1 cellular context compared by ENCODE assay signal in the genomic region with DNA sequence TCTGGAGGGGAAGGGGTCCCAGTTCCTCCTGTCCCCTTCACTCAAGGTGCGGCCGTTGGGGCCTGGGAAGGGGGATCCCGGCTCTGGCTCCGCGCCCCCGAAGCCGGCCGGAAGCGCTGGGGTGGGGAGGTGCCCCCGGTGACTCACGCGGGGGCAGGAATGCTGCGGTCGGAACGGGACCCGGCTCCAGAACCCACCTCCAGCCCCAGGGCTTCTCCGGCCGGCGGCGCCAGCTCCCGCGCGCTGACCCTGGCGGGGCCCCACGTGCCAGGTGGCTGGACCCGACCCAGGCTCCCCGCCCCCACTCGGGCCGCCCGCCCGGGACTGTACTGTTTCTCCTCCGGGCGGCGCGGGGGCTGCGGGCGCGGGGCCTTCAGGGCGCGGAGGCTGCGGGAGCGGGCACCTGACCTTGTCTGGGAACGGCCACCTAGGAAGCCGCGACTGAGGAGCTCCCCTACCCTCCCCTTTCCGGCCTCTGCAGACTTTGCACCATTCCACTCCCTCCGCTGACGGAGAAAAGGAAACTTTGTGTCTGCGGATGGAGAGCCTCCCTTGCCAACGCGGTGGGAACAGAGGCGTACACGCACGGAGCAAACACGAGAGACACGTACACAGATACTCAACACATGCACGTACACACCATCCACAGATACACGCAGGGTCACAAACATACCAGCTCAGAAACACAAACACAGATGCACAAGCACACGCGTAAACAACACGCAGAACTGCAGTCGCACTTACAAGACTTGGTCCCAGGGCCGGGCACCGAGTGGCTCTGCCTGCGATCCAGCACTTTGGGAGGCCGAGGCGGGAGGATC.
TF ChIP-seq lines count a peak whose summit lies in the region.

No MANE protein-coding gene starts in this region.

TF ChIP-seq in HepG2, 621 proteins besides CTCF, POLR2A, EP300 and RAD21 (continued from another document and continues in another):
- TF ChIP-seq, protein P1, sequence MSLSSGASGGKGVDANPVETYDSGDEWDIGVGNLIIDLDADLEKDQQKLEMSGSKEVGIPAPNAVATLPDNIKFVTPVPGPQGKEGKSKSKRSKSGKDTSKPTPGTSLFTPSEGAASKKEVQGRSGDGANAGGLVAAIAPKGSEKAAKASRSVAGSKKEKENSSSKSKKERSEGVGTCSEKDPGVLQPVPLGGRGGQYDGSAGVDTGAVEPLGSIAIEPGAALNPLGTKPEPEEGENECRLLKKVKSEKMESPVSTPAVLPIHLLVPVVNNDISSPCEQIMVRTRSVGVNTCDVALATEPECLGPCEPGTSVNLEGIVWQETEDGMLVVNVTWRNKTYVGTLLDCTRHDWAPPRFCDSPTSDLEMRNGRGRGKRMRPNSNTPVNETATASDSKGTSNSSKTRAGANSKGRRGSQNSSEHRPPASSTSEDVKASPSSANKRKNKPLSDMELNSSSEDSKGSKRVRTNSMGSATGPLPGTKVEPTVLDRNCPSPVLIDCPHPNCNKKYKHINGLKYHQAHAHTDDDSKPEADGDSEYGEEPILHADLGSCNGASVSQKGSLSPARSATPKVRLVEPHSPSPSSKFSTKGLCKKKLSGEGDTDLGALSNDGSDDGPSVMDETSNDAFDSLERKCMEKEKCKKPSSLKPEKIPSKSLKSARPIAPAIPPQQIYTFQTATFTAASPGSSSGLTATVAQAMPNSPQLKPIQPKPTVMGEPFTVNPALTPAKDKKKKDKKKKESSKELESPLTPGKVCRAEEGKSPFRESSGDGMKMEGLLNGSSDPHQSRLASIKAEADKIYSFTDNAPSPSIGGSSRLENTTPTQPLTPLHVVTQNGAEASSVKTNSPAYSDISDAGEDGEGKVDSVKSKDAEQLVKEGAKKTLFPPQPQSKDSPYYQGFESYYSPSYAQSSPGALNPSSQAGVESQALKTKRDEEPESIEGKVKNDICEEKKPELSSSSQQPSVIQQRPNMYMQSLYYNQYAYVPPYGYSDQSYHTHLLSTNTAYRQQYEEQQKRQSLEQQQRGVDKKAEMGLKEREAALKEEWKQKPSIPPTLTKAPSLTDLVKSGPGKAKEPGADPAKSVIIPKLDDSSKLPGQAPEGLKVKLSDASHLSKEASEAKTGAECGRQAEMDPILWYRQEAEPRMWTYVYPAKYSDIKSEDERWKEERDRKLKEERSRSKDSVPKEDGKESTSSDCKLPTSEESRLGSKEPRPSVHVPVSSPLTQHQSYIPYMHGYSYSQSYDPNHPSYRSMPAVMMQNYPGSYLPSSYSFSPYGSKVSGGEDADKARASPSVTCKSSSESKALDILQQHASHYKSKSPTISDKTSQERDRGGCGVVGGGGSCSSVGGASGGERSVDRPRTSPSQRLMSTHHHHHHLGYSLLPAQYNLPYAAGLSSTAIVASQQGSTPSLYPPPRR (CRISPR knock-in tag; IDR thresholded peaks at IDR 0.05; ENCODE audit: borderline replicate concordance) = peak; percentile 42; the same call in 1 of the 2 replicates
- TF ChIP-seq TEAD2 (CRISPR knock-in tag; IDR thresholded peaks at IDR 0.05) (no peak), POLR2G (IDR thresholded peaks at IDR 0.05; ENCODE audit: low read depth, low read length) (peak; percentile 87), ZNF7 (CRISPR knock-in tag; IDR thresholded peaks at IDR 0.05) (no peak), ZNF160 (CRISPR knock-in tag; IDR thresholded peaks at IDR 0.05) (no peak; the same call in 1 of the 2 replicates), HNF4A (CRISPR knock-in tag; IDR thresholded peaks at IDR 0.05) (peak; percentile 83), ZNF614 (CRISPR knock-in tag; IDR thresholded peaks at IDR 0.05; ENCODE audit: borderline replicate concordance) (no peak), GMEB2 (CRISPR knock-in tag; IDR thresholded peaks at IDR 0.05; ENCODE audit: low read depth) (no peak), ELF4 (CRISPR knock-in tag; IDR thresholded peaks at IDR 0.05; ENCODE audit: borderline replicate concordance) (no peak), MED8 (CRISPR knock-in tag; IDR thresholded peaks at IDR 0.05; ENCODE audit: insufficient replicate concordance) (no peak), ZNF570 (CRISPR knock-in tag; IDR thresholded peaks at IDR 0.05; ENCODE audit: borderline replicate concordance) (no peak), TCF7 (IDR thresholded peaks at IDR 0.05; ENCODE audit: low read depth) (no peak), MXD4 (CRISPR knock-in tag; IDR thresholded peaks at IDR 0.05) (peak; percentile 24; the same call in 1 of the 2 replicates), ZNF644 (CRISPR knock-in tag; IDR thresholded peaks at IDR 0.05; ENCODE audit: low read depth) (no peak), ZNF484 (CRISPR knock-in tag; IDR thresholded peaks at IDR 0.05; ENCODE audit: borderline replicate concordance, low read depth) (no peak), CEBPB (IDR thresholded peaks at IDR 0.05; ENCODE audit: borderline replicate concordance, low read depth, low read length) (no peak), KAT8 (CRISPR knock-in tag; IDR thresholded peaks at IDR 0.05) (no peak; the same call in 1 of the 2 replicates), TOE1 (CRISPR knock-in tag; IDR thresholded peaks at IDR 0.05) (0 out of 2 replicates have a peak, but pooled peaks have one; percentile 32), ZBTB1 (CRISPR knock-in tag; IDR thresholded peaks at IDR 0.05; ENCODE audit: borderline replicate concordance) (no peak), KDM5A (IDR thresholded peaks at IDR 0.05; ENCODE audit: borderline replicate concordance, low read length) (no peak), ZBTB34 (CRISPR knock-in tag; IDR thresholded peaks at IDR 0.05) (0 out of 2 replicates have a peak, but pooled peaks have one; percentile 75), IKZF1 (IDR thresholded peaks at IDR 0.05) (no peak), ZNF496 (CRISPR knock-in tag; IDR thresholded peaks at IDR 0.05; ENCODE audit: insufficient replicate concordance) (no peak), ZNF572 (CRISPR knock-in tag; IDR thresholded peaks at IDR 0.05) (no peak), ZNF792 (CRISPR knock-in tag; IDR thresholded peaks at IDR 0.05) (peak; percentile 16; the same call in 1 of the 2 replicates), ZNF362 (CRISPR knock-in tag; IDR thresholded peaks at IDR 0.05; ENCODE audit: borderline replicate concordance) (no peak), YEATS4 (CRISPR knock-in tag; IDR thresholded peaks at IDR 0.05; ENCODE audit: borderline replicate concordance) (peak; percentile 88), SRF (IDR thresholded peaks at IDR 0.05; ENCODE audit: low read depth, low read length) (no peak), HDAC6 (IDR thresholded peaks at IDR 0.05; ENCODE audit: low read depth, low read length) (no peak), SMAD3 (CRISPR knock-in tag; IDR thresholded peaks at IDR 0.05) (0 out of 2 replicates have a peak, but pooled peaks have one; percentile 24)
- TF ChIP-seq, protein P2, sequence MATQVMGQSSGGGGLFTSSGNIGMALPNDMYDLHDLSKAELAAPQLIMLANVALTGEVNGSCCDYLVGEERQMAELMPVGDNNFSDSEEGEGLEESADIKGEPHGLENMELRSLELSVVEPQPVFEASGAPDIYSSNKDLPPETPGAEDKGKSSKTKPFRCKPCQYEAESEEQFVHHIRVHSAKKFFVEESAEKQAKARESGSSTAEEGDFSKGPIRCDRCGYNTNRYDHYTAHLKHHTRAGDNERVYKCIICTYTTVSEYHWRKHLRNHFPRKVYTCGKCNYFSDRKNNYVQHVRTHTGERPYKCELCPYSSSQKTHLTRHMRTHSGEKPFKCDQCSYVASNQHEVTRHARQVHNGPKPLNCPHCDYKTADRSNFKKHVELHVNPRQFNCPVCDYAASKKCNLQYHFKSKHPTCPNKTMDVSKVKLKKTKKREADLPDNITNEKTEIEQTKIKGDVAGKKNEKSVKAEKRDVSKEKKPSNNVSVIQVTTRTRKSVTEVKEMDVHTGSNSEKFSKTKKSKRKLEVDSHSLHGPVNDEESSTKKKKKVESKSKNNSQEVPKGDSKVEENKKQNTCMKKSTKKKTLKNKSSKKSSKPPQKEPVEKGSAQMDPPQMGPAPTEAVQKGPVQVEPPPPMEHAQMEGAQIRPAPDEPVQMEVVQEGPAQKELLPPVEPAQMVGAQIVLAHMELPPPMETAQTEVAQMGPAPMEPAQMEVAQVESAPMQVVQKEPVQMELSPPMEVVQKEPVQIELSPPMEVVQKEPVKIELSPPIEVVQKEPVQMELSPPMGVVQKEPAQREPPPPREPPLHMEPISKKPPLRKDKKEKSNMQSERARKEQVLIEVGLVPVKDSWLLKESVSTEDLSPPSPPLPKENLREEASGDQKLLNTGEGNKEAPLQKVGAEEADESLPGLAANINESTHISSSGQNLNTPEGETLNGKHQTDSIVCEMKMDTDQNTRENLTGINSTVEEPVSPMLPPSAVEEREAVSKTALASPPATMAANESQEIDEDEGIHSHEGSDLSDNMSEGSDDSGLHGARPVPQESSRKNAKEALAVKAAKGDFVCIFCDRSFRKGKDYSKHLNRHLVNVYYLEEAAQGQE (IDR thresholded peaks at IDR 0.05; ENCODE audit: borderline replicate concordance in 1 of 2, low read depth in 1 of 2, low read length in 2 of 2) = peak in 1 of 2 experiments; percentile 12; a peak in 1 of 4 replicates
- TF ChIP-seq, protein P3, sequence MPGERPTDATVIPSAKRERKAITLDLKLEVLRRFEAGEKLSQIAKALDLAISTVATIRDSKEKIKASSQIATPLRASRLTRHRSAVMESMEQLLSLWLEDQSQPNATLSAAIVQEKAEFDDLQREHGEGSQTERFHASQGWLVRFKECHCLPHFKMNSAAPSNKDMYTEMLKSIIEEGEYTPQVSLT (CRISPR knock-in tag; IDR thresholded peaks at IDR 0.05; ENCODE audit: borderline replicate concordance, low read depth) = no peak
- TF ChIP-seq, protein P4, sequence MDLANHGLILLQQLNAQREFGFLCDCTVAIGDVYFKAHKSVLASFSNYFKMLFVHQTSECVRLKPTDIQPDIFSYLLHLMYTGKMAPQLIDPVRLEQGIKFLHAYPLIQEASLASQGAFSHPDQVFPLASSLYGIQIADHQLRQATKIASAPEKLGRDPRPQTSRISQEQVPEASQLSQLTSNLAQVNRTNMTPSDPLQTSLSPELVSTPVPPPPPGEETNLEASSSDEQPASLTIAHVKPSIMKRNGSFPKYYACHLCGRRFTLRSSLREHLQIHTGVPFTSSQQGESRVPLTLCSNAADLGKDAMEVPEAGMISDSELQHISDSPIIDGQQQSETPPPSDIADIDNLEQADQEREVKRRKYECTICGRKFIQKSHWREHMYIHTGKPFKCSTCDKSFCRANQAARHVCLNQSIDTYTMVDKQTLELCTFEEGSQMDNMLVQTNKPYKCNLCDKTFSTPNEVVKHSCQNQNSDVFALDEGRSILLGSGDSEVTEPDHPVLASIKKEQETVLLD (CRISPR knock-in tag; IDR thresholded peaks at IDR 0.05; ENCODE audit: low read depth) = peak; percentile 50; the same call in 1 of the 2 replicates
- TF ChIP-seq, protein P5, sequence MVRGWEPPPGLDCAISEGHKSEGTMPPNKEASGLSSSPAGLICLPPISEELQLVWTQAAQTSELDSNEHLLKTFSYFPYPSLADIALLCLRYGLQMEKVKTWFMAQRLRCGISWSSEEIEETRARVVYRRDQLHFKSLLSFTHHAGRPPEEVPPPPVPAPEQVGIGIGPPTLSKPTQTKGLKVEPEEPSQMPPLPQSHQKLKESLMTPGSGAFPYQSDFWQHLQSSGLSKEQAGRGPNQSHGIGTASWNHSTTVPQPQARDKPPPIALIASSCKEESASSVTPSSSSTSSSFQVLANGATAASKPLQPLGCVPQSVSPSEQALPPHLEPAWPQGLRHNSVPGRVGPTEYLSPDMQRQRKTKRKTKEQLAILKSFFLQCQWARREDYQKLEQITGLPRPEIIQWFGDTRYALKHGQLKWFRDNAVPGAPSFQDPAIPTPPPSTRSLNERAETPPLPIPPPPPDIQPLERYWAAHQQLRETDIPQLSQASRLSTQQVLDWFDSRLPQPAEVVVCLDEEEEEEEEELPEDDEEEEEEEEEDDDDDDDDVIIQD (CRISPR knock-in tag; IDR thresholded peaks at IDR 0.05; ENCODE audit: low read depth) = no peak
- TF ChIP-seq, protein P6, sequence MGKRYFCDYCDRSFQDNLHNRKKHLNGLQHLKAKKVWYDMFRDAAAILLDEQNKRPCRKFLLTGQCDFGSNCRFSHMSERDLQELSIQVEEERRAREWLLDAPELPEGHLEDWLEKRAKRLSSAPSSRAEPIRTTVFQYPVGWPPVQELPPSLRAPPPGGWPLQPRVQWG (CRISPR knock-in tag; IDR thresholded peaks at IDR 0.05; ENCODE audit: borderline replicate concordance, low read depth) = no peak
